Comparison of ENCODE assay signal across 32 cellular contexts in the genomic region with DNA sequence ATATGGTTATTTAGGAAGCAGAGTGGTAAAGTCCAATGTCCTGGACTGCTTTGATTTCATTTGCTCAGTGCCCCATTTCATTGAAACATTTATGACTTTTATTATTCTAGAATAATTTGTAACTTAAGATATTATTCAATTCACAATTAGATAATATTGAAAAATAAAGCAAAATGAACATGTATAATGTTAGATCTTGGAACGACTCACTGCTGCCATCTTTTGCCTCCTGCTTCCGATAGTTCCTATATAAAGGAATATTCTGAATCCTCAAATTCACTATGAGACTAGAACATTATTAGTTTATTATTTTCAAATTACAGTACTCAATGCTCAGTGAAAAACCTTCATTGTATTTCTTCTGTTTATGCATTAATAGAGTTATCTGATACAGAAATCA. TPM values are rescaled to one million over a fixed set of nuclear protein-coding genes. Genes with fewer than 3 reads are reported as not detected.
"Had no signal": no experiment of that assay in that cellular context is flagged by ENCODE, and none has a peak within 500 bp of the region (broad histone marks: within the 10 kb centered on the region; RNA-seq: fewer than 3 reads in every experiment).

No MANE protein-coding gene starts in this region.

- H3K36me3 ChIP-seq: brain microvascular endothelial cell had no signal

- H3K4me3 Mint-ChIP-seq: activated CD4-positive, alpha-beta memory T cell treated with anti-CD3 and anti-CD28 coated beads for 36 hours; activated naive CD8-positive, alpha-beta T cell treated with anti-CD3 and anti-CD28 coated beads for 36 hours had no signal

- H3K4me1 Mint-ChIP-seq: activated naive CD8-positive, alpha-beta T cell treated with anti-CD3 and anti-CD28 coated beads for 36 hours had no signal

- H3K4me3 ChIP-seq: PC-9 had no signal

- DNase-seq: activated CD4-positive, alpha-beta memory T cell treated with anti-CD3 and anti-CD28 coated beads for 36 hours; activated CD4-positive, alpha-beta T cell treated with anti-CD3 and anti-CD28 coated beads for 4 hours; activated CD4-positive, alpha-beta T cell treated with anti-CD3 and anti-CD28 coated beads, Interleukin-2, amount 50 U/mL, for 1 hour; activated CD8-positive, alpha-beta memory T cell treated with anti-CD3 and anti-CD28 coated beads, Interleukin-2, amount 50 U/mL, for 4 hours; activated effector memory CD4-positive, alpha-beta T cell treated with Interleukin-2 at 50 U/mL for 16 hours; activated naive CD4-positive, alpha-beta T cell treated with anti-CD3 and anti-CD28 coated beads, Interleukin-2, amount 50 U/mL, for 16 hours; activated naive CD8-positive, alpha-beta T cell treated with anti-CD3 and anti-CD28 coated beads for 36 hours; activated T-cell treated with anti-CD3 and anti-CD28 coated beads for 4 hours; activated T-cell treated with anti-CD3 and anti-CD28 coated beads, Interleukin-2, amount 50 U/mL, for 48 hours; amniotic stem cell; aorta; brain microvascular endothelial cell; central memory CD4-positive, alpha-beta T cell; Kasumi-1; KG1; NCI-H1105; NCI-H1417 treated with DMSO at 0.1 percent for 48 hours; NCI-H187 treated with DMSO at 0.1 percent for 48 hours; NCI-H2081; NCI-H2171 treated with DMSO at 0.1 percent for 48 hours; NCI-H226; NCI-H446 treated with DMSO at 0.1 percent for 48 hours; NCI-H524; NCI-H69; NCI-H82; NK-92 treated with Interleukin-12 subunit alpha and Interleukin-12 subunit beta, amount 100 ng/mL, for 24 hours; PC-9; Right ventricle myocardium superior; T1000 had no signal

- H3K27ac Mint-ChIP-seq: activated CD4-positive, alpha-beta memory T cell treated with anti-CD3 and anti-CD28 coated beads for 36 hours; activated naive CD8-positive, alpha-beta T cell treated with anti-CD3 and anti-CD28 coated beads for 36 hours had no signal

- H3K36me3 Mint-ChIP-seq: activated CD4-positive, alpha-beta memory T cell treated with anti-CD3 and anti-CD28 coated beads for 36 hours; activated naive CD8-positive, alpha-beta T cell treated with anti-CD3 and anti-CD28 coated beads for 36 hours had no signal

- H3K9me3 Mint-ChIP-seq: activated CD4-positive, alpha-beta memory T cell treated with anti-CD3 and anti-CD28 coated beads for 36 hours; activated naive CD8-positive, alpha-beta T cell treated with anti-CD3 and anti-CD28 coated beads for 36 hours had no signal

- H3K27ac ChIP-seq: brain microvascular endothelial cell, PC-9, RWPE1 had no signal

RNA-seq across cellular contexts. Expression of a gene that starts 2.2 kb away (rescaled TPM):
- total RNA-seq: activated CD4-positive, alpha-beta memory T cell treated with anti-CD3 and anti-CD28 coated beads for 36 hours; activated naive CD8-positive, alpha-beta T cell treated with anti-CD3 and anti-CD28 coated beads for 36 hours; PC-9; T-helper 1 cell treated with Interleukin-12 subunit alpha and Interleukin-12 subunit beta and Interleukin-4 antibody, amounts not matched to agents 30 ng/mL and 1 ng/mL, for 36 hours; T-helper 2 cell treated with Interferon-gamma antibody and Interleukin-4, amounts not matched to agents 100 ng/mL and 5 ng/mL, for 36 hours had no signal
